17 cellular contexts compared by ENCODE assay signal in genomic region chr18:31275722-31276463, GRCh38. TPM values are rescaled to one million over a fixed set of nuclear protein-coding genes. Genes with fewer than 3 reads are reported as not detected.
DNase-seq lines count a peak whose midpoint lies in the region; ATAC-seq and TF ChIP-seq lines count a peak whose summit lies in the region.
"Had no signal": no experiment of that assay in that cellular context is flagged by ENCODE, and none has a peak within 500 bp of the region (broad histone marks: within the 10 kb centered on the region; RNA-seq: fewer than 3 reads in every experiment).

No MANE protein-coding gene starts in this region.

- intact Hi-C loops in HCT116 (cut with micrococcal nuclease): loop anchor here (5.0 kb wide), 1 partner anchor 121 kb away; no protein-coding TSS in a partner anchor

- H3K36me3 ChIP-seq in HCT116 (ENCODE audit: control insufficient read depth in 1 of 2, insufficient read depth in 2 of 2, low read length in 2 of 2) (no peaks in the 10 kb centered on the region), parathyroid adenoma (ENCODE audit: control insufficient read depth, insufficient read depth, low read length) (no peaks in the 10 kb centered on the region)
- no peaks in the 10 kb centered on the region for H3K36me3 ChIP-seq in effector memory CD4-positive, alpha-beta T cell (ENCODE audit: control insufficient read depth, insufficient read depth, low read length)
- H3K36me3 ChIP-seq in CD8-positive, alpha-beta memory T cell (ENCODE audit: insufficient read depth, low read length): no peaks in the 10 kb centered on the region

- RAD21 ChIA-PET in HCT116 (lab: Charles Lee; ENCODE audit: low non-redundant PET in 1 of 2, low total read pairs in 2 of 2, uncharacterized antibody in 2 of 2, unreplicated experiment in 2 of 2): no interaction called here

- no peaks in the 10 kb centered on the region for H3K27me3 ChIP-seq in HCT116 (ENCODE audit: insufficient read depth, low read length)
- no peaks in the 10 kb centered on the region for H3K27me3 ChIP-seq in parathyroid adenoma (ENCODE audit: control insufficient read depth, insufficient read depth, low read length)
- H3K27me3 ChIP-seq in effector memory CD4-positive, alpha-beta T cell (replicated peaks; ENCODE audit: control insufficient read depth, insufficient read depth, low read length, poor library complexity, severe bottlenecking): no peaks in the 10 kb centered on the region
- H3K27me3 ChIP-seq in CD8-positive, alpha-beta memory T cell (ENCODE audit: insufficient read depth, low read length, poor library complexity, severe bottlenecking): no peaks in the 10 kb centered on the region

- H3K9me2 ChIP-seq in HCT116 (ENCODE audit: insufficient read depth): no peaks in the 10 kb centered on the region

- H2AFZ ChIP-seq in HCT116 (ENCODE audit: low read depth, low read length, poor library complexity, severe bottlenecking): peak overlapping the region; percentile 92
- peak overlapping the region; percentile 61 for H2AFZ ChIP-seq in parathyroid adenoma

- CTCF ChIA-PET in HCT116 (lab: Charles Lee): no interaction called here
- CTCF ChIA-PET in CD8-positive, alpha-beta memory T cell (lab: Charles Lee): no interaction called here

- no peaks in the 10 kb centered on the region for H3K4me1 Mint-ChIP-seq in activated T-helper 17 cell treated with anti-CD3 and anti-CD28 coated beads, Interleukin-2, amount 50 U/mL, for 72 hours
- H3K4me1 Mint-ChIP-seq in CD8-positive, alpha-beta memory T cell: no peaks in the 10 kb centered on the region
- H3K4me1 Mint-ChIP-seq in nephron progenitor cell: peaks cover 35% of the 10 kb centered on the region
- H3K4me1 Mint-ChIP-seq: activated naive CD4-positive, alpha-beta T cell treated with anti-CD3 and anti-CD28 coated beads, Interleukin-2, amount 10 ng/mL, durations not matched to agents 7 days and 5 days had no signal

- POLR2A ChIA-PET in HCT116 (lab: Charles Lee): no interaction called here
- POLR2A ChIA-PET in CD8-positive, alpha-beta memory T cell (lab: Charles Lee): no interaction called here

- H3K4me3 Mint-ChIP-seq in activated T-helper 17 cell treated with anti-CD3 and anti-CD28 coated beads, Interleukin-2, amount 50 U/mL, for 72 hours: no peak overlapping the region
- H3K4me3 Mint-ChIP-seq in CD8-positive, alpha-beta memory T cell: no peak overlapping the region
- no peak overlapping the region for H3K4me3 Mint-ChIP-seq in nephron progenitor cell
- H3K4me3 Mint-ChIP-seq: activated naive CD4-positive, alpha-beta T cell treated with anti-CD3 and anti-CD28 coated beads, Interleukin-2, amount 10 ng/mL, durations not matched to agents 7 days and 5 days had no signal

- no peak for TF ChIP-seq CTCF in HCT116 (IDR thresholded peaks at IDR 0.05 in 2 of 3, conservative IDR thresholded peaks at IDR 0.05 in 1 of 3; ENCODE audit: borderline replicate concordance in 1 of 3, insufficient read depth in 1 of 3, low read depth in 2 of 3, low read length in 2 of 3)
- no peak for TF ChIP-seq CTCF in parathyroid adenoma (IDR thresholded peaks at IDR 0.05)
- no peak for TF ChIP-seq CTCF in nephron progenitor cell (IDR thresholded peaks at IDR 0.05)

- peak overlapping the region; percentile 28; the same call in 1 of the 2 replicates for H3K9ac ChIP-seq in HCT116 (ENCODE audit: low read length)
- H3K9ac ChIP-seq in parathyroid adenoma: no peak overlapping the region
- H3K9ac ChIP-seq: KMS-11 had no signal

- no TSS peak for BruUV-seq in HCT116 (replicated peaks; lab: Mats Ljungman, UMichigan)

- H3K4me1 ChIP-seq in HCT116 (ENCODE audit: control insufficient read depth in 1 of 2, insufficient read depth in 2 of 2, low read length in 2 of 2) (peaks cover 22 to 26% of the 10 kb centered on the region in 2 experiments), parathyroid adenoma (peaks cover 27% of the 10 kb centered on the region)
- H3K4me1 ChIP-seq in effector memory CD4-positive, alpha-beta T cell (ENCODE audit: control insufficient read depth, insufficient read depth, low read length, poor library complexity, severe bottlenecking): no peaks in the 10 kb centered on the region
- no peaks in the 10 kb centered on the region for H3K4me1 ChIP-seq in CD8-positive, alpha-beta memory T cell (ENCODE audit: insufficient read depth, low read length)

- no peaks in the 10 kb centered on the region for H4K20me1 ChIP-seq in HCT116 (ENCODE audit: insufficient read depth)

- TF ChIP-seq RAD21 in HCT116 (IDR thresholded peaks at IDR 0.05; ENCODE audit: low read depth): peak; percentile 5; the same call in 1 of the 2 replicates

- H3K9me3 ChIP-seq in HCT116 (ENCODE audit: control insufficient read depth in 1 of 2, insufficient read depth in 1 of 2, low read depth in 1 of 2, low read length in 2 of 2) (no peaks in the 10 kb centered on the region), parathyroid adenoma (ENCODE audit: control insufficient read depth, low read length) (no peaks in the 10 kb centered on the region)
- no peaks in the 10 kb centered on the region for H3K9me3 ChIP-seq in effector memory CD4-positive, alpha-beta T cell (ENCODE audit: control insufficient read depth, low read length)
- H3K9me3 ChIP-seq in CD8-positive, alpha-beta memory T cell (ENCODE audit: low read length): no peaks in the 10 kb centered on the region

- H3K9me3 Mint-ChIP-seq in activated T-helper 17 cell treated with anti-CD3 and anti-CD28 coated beads, Interleukin-2, amount 50 U/mL, for 72 hours: no peaks in the 10 kb centered on the region
- peaks cover 0 to 8% (median 0%) of the 10 kb centered on the region in 5 donors for H3K9me3 Mint-ChIP-seq in CD8-positive, alpha-beta memory T cell
- H3K9me3 Mint-ChIP-seq in nephron progenitor cell: no peaks in the 10 kb centered on the region
- H3K9me3 Mint-ChIP-seq: activated naive CD4-positive, alpha-beta T cell treated with anti-CD3 and anti-CD28 coated beads, Interleukin-2, amount 10 ng/mL, durations not matched to agents 7 days and 5 days had no signal

- no peaks in the 10 kb centered on the region for H3K27me3 Mint-ChIP-seq in activated T-helper 17 cell treated with anti-CD3 and anti-CD28 coated beads, Interleukin-2, amount 50 U/mL, for 72 hours
- no peaks in the 10 kb centered on the region for H3K27me3 Mint-ChIP-seq in CD8-positive, alpha-beta memory T cell
- no peaks in the 10 kb centered on the region for H3K27me3 Mint-ChIP-seq in nephron progenitor cell (ENCODE audit: low read depth, poor library complexity)
- H3K27me3 Mint-ChIP-seq: activated naive CD4-positive, alpha-beta T cell treated with anti-CD3 and anti-CD28 coated beads, Interleukin-2, amount 10 ng/mL, durations not matched to agents 7 days and 5 days had no signal

- DNase-seq in HCT116 (ENCODE audit: low read depth, low spot score): peak; percentile 18
- DNase-seq in RPMI8226: peak; percentile 20
- DNase-seq in effector memory CD4-positive, alpha-beta T cell: no peak
- DNase-seq in CD8-positive, alpha-beta memory T cell: no peak
- DNase-seq in nephron progenitor cell: no peak
- DNase-seq: activated CD4-positive, alpha-beta T cell treated with anti-CD3 and anti-CD28 coated beads, Interleukin-2, amount 50 U/mL, for 48 hours; activated naive CD4-positive, alpha-beta T cell treated with anti-CD3 and anti-CD28 coated beads, Interleukin-2, amount 10 ng/mL, durations not matched to agents 7 days and 5 days; C1 segment of cervical spinal cord; effector CD8-positive, alpha-beta T cell; H7 had no signal

- no peak for TF ChIP-seq POLR2A in HCT116 (IDR thresholded peaks at IDR 0.05; ENCODE audit: borderline replicate concordance, extremely low read depth, insufficient read depth, insufficient read length)

- peak; percentile 74 for ATAC-seq in HCT116
- ATAC-seq in esophagus mucosa: peak; percentile 82
- ATAC-seq in activated T-helper 17 cell treated with anti-CD3 and anti-CD28 coated beads, Interleukin-2, amount 50 U/mL, for 72 hours (replicated peaks): no peak

- H3K79me2 ChIP-seq in HCT116 (ENCODE audit: insufficient read depth, low read length) (no peaks in the 10 kb centered on the region), parathyroid adenoma (no peaks in the 10 kb centered on the region)

- H3K4me2 ChIP-seq in HCT116 (ENCODE audit: low read length): peak overlapping the region; percentile 67
- H3K4me2 ChIP-seq in parathyroid adenoma (ENCODE audit: low read length): peak overlapping the region; percentile 42
- H3K4me2 ChIP-seq: KMS-11 had no signal

- peak overlapping the region; percentile 6; the same call in 1 of the 2 replicates for H3K27ac ChIP-seq in HCT116 (ENCODE audit: low read depth, low read length)
- peak overlapping the region; percentile 70 for H3K27ac ChIP-seq in parathyroid adenoma
- no peak overlapping the region for H3K27ac ChIP-seq in effector memory CD4-positive, alpha-beta T cell (ENCODE audit: insufficient read depth, low read length, poor library complexity, severe bottlenecking)
- H3K27ac ChIP-seq in CD8-positive, alpha-beta memory T cell (ENCODE audit: low read depth, low read length): no peak overlapping the region
- H3K27ac ChIP-seq: KMS-11, SK-N-MC had no signal

- H3K27ac Mint-ChIP-seq in activated T-helper 17 cell treated with anti-CD3 and anti-CD28 coated beads, Interleukin-2, amount 50 U/mL, for 72 hours: no peak overlapping the region
- no peak overlapping the region for H3K27ac Mint-ChIP-seq in CD8-positive, alpha-beta memory T cell
- H3K27ac Mint-ChIP-seq in nephron progenitor cell: no peak overlapping the region
- H3K27ac Mint-ChIP-seq: activated naive CD4-positive, alpha-beta T cell treated with anti-CD3 and anti-CD28 coated beads, Interleukin-2, amount 10 ng/mL, durations not matched to agents 7 days and 5 days had no signal

- peak overlapping the region in 1 of 2 experiments; percentile 27; a peak in 1 of 4 replicates for H3K4me3 ChIP-seq in HCT116 (replicated peaks in 1 of 2; ENCODE audit: low read depth in 1 of 2, low read length in 2 of 2)
- H3K4me3 ChIP-seq in parathyroid adenoma (ENCODE audit: low read depth, low read length): no peak overlapping the region
- no peak overlapping the region for H3K4me3 ChIP-seq in effector memory CD4-positive, alpha-beta T cell (ENCODE audit: insufficient read depth, low read depth, low read length, poor library complexity, severe bottlenecking)
- H3K4me3 ChIP-seq in CD8-positive, alpha-beta memory T cell (ENCODE audit: low read length): no peak overlapping the region
- H3K4me3 ChIP-seq: SK-N-MC had no signal

- no peaks in the 10 kb centered on the region for H3K36me3 Mint-ChIP-seq in activated T-helper 17 cell treated with anti-CD3 and anti-CD28 coated beads, Interleukin-2, amount 50 U/mL, for 72 hours (ENCODE audit: low read depth)
- H3K36me3 Mint-ChIP-seq in CD8-positive, alpha-beta memory T cell: no peaks in the 10 kb centered on the region
- H3K36me3 Mint-ChIP-seq in nephron progenitor cell (ENCODE audit: low read depth): no peaks in the 10 kb centered on the region
- H3K36me3 Mint-ChIP-seq: activated naive CD4-positive, alpha-beta T cell treated with anti-CD3 and anti-CD28 coated beads, Interleukin-2, amount 10 ng/mL, durations not matched to agents 7 days and 5 days had no signal

TF ChIP-seq in HCT116, 20 proteins besides CTCF, POLR2A, EP300 and RAD21 (continues in another document):
- TF ChIP-seq POLR2AphosphoS5 (IDR thresholded peaks at IDR 0.05; ENCODE audit: low read depth, low read length): no peak

RNA-seq across cellular contexts. Expression of gene DSG1, which starts 42.1 kb away (rescaled TPM):
- total RNA-seq in HCT116 (2021; ENCODE audit: unreplicated experiment): not detected
- 0.01 TPM in 1 of 2 replicates, not detected in the other for polyA plus RNA-seq in HCT116 (2012)
- total RNA-seq in esophagus mucosa: 33.7 TPM
- total RNA-seq in activated T-helper 17 cell treated with anti-CD3 and anti-CD28 coated beads, Interleukin-2, amount 50 U/mL, for 72 hours: not detected
- not detected for total RNA-seq in CD8-positive, alpha-beta memory T cell
- polyA plus RNA-seq in CD8-positive, alpha-beta memory T cell: not detected
- total RNA-seq: mononuclear cell, skeletal muscle tissue had no signal

Comparison
In these comparisons a context has a peak if more than half of its experiments do, and no peak if none do; other contexts are left out.
1. DNase-seq: peak in HCT116 (single experiment) and RPMI8226 (single experiment); none in effector memory CD4-positive, alpha-beta T cell (0 of 3), CD8-positive, alpha-beta memory T cell (0 of 5) and nephron progenitor cell (single experiment).
2. H3K27ac ChIP-seq: peak in HCT116 (single experiment) and parathyroid adenoma (single experiment); none in effector memory CD4-positive, alpha-beta T cell (single experiment) and CD8-positive, alpha-beta memory T cell (single experiment).
3. RNA of gene DSG1, which starts 42.1 kb away (total RNA-seq): 33.7 TPM in esophagus mucosa (single experiment); not detected in HCT116 (single experiment), not detected in activated T-helper 17 cell treated with anti-CD3 and anti-CD28 coated beads, Interleukin-2, amount 50 U/mL, for 72 hours and not detected in CD8-positive, alpha-beta memory T cell; every median in the first group is over 10 times any median in the second.